13 cellular contexts compared by ENCODE assay signal in the genomic region with DNA sequence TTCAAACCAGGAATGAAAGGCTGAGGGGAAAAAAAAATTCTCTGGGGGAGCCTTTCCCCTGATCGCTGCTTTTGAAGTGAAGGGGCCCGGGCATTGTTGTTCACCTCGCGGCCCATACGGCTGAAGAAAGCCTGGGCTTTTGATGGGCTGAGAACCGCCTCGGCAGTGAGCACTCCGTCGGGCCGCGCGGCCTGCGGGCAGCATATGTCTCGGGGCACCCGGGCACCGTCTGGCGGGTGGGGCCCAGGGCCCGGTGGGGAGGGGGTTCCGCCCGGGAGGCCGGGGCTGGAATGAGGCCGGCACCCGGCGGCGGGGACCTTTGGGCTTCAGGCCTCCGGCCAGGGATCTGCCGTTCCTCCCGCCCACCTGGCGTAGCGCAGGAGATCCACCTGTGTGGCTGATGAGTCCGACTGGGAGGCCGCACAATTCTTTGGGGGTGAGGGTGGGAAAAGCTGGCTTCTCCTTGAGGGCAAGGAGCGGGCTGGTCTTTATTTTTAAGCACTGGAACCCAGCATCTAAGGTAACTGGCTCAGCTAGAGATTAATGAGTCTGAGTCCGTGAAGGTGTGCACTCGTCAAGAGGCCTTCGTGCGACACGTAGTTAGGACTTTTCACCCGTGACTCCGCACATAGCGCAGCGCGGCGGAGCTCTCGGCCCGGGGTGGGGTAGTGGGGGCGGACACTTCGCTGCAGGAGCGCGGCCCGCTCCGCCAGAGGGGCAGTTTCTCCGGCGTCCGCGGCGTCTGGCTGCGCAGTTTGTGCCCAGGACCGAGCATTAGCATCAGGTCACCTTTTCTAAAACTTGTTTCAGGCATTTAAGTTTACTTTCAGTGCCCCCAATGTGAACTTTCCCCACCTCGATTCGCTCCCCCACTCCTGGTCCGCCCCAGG. TPM values are rescaled to one million over a fixed set of nuclear protein-coding genes. Genes with fewer than 3 reads are reported as not detected.
A peak's percentile ranks its signal among the peaks of the same experiment; 100 is the strongest.
DNase-seq lines count a peak whose midpoint lies in the region; ATAC-seq and TF ChIP-seq lines count a peak whose summit lies in the region.
"Had no signal": no experiment of that assay in that cellular context is flagged by ENCODE, and none has a peak within 500 bp of the region (broad histone marks: within the 10 kb centered on the region; RNA-seq: fewer than 3 reads in every experiment).

No MANE protein-coding gene starts in this region.

- ATAC-seq in GM23338, result peak; percentile 37

- no peak for TF ChIP-seq CTCF in GM23338 (conservative IDR thresholded peaks at IDR 0.05; ENCODE audit: low read depth in 2 of 2)

- no peaks in the 10 kb centered on the region for H3K36me3 ChIP-seq in GM23338 (ENCODE audit: insufficient read depth)

- peaks cover 12% of the 10 kb centered on the region for H4K20me1 ChIP-seq in GM23338 (replicated peaks; ENCODE audit: insufficient read depth)

- peak overlapping the region; percentile 93 for H3K4me2 ChIP-seq in GM23338

- H2AFZ ChIP-seq in GM23338, result no peak overlapping the region

- H3K4me1 Mint-ChIP-seq in GM23338, result peaks cover 42% of the 10 kb centered on the region

- H3K9me2 ChIP-seq in GM23338 (ENCODE audit: insufficient read depth), result no peaks in the 10 kb centered on the region

- no peak overlapping the region for H3K27ac ChIP-seq in GM23338 (ENCODE audit: low read depth)

- no peaks in the 10 kb centered on the region for H3K9me3 Mint-ChIP-seq in GM23338

- H3K4me3 ChIP-seq in GM23338, result peak overlapping the region; percentile 52
- H3K4me3 ChIP-seq in iPS-18c (ENCODE audit: insufficient read depth, low read depth, low read length), result peak overlapping the region; percentile 41; the same call in 1 of the 2 replicates

- no peaks in the 10 kb centered on the region for H3K9me3 ChIP-seq in iPS-18c (ENCODE audit: control insufficient read depth, insufficient read depth, low read length)

- peak overlapping the region; percentile 62 for H3K4me3 Mint-ChIP-seq in GM23338

- no peak overlapping the region for H3K27ac Mint-ChIP-seq in GM23338

- H3K27me3 Mint-ChIP-seq in GM23338 (ENCODE audit: insufficient read depth, low read depth, poor library complexity), result peaks cover 89% of the 10 kb centered on the region

- peaks cover 100% of the 10 kb centered on the region for H3K27me3 ChIP-seq in GM23338 (ENCODE audit: insufficient read depth)

- peaks cover 57% of the 10 kb centered on the region for H3K4me1 ChIP-seq in GM23338 (ENCODE audit: insufficient read depth)

- DNase-seq in GM23338 (ENCODE audit: low spot score) (peak; percentile 57), NCI-H2196 treated with DMSO at 0.1 percent for 48 hours (lab: John Stamatoyannopoulos, UW; ENCODE audit: unreplicated experiment) (peak; percentile 37), retina (peak; percentile 72), germinal center (ENCODE audit: low spot score) (no peak), G401 (ENCODE audit: low spot score) (no peak), OCI-M1 (lab: John Stamatoyannopoulos, UW) (no peak), anterior cingulate cortex (lab: John Stamatoyannopoulos, UW) (no peak)
- DNase-seq: activated CD8-positive, alpha-beta memory T cell treated with anti-CD3 and anti-CD28 coated beads, Interleukin-2, amount 50 U/mL, for 48 hours; amygdala; NK-92 treated with Interleukin-12 subunit alpha and Interleukin-12 subunit beta, amount 100 ng/mL, for 24 hours had no signal

- H3K79me2 ChIP-seq in GM23338 (replicated peaks; ENCODE audit: insufficient read depth), result no peaks in the 10 kb centered on the region

- in situ Hi-C loops in G401 (cut with HindIII; ENCODE audit: low sequenced_read_pairs), result no loop called here

- H3K36me3 Mint-ChIP-seq in GM23338 (ENCODE audit: low read depth), result no peaks in the 10 kb centered on the region

- H3F3A ChIP-seq in GM23338 (replicated peaks; ENCODE audit: low read depth), result peaks cover 6% of the 10 kb centered on the region

TF ChIP-seq in GM23338, 12 proteins besides CTCF, POLR2A, EP300 and RAD21:
- TF ChIP-seq POLR2AphosphoS5 (IDR thresholded peaks at IDR 0.05; ENCODE audit: low read depth) (no peak), EZH2 (IDR thresholded peaks at IDR 0.05; ENCODE audit: low read depth, unreplicated experiment) (peak; percentile 75), CREB1 (CRISPR knock-in tag; IDR thresholded peaks at IDR 0.05; ENCODE audit: low read depth) (no peak), STAT1 (IDR thresholded peaks at IDR 0.05; ENCODE audit: unreplicated experiment) (no peak)
- TF ChIP-seq, protein P1, sequence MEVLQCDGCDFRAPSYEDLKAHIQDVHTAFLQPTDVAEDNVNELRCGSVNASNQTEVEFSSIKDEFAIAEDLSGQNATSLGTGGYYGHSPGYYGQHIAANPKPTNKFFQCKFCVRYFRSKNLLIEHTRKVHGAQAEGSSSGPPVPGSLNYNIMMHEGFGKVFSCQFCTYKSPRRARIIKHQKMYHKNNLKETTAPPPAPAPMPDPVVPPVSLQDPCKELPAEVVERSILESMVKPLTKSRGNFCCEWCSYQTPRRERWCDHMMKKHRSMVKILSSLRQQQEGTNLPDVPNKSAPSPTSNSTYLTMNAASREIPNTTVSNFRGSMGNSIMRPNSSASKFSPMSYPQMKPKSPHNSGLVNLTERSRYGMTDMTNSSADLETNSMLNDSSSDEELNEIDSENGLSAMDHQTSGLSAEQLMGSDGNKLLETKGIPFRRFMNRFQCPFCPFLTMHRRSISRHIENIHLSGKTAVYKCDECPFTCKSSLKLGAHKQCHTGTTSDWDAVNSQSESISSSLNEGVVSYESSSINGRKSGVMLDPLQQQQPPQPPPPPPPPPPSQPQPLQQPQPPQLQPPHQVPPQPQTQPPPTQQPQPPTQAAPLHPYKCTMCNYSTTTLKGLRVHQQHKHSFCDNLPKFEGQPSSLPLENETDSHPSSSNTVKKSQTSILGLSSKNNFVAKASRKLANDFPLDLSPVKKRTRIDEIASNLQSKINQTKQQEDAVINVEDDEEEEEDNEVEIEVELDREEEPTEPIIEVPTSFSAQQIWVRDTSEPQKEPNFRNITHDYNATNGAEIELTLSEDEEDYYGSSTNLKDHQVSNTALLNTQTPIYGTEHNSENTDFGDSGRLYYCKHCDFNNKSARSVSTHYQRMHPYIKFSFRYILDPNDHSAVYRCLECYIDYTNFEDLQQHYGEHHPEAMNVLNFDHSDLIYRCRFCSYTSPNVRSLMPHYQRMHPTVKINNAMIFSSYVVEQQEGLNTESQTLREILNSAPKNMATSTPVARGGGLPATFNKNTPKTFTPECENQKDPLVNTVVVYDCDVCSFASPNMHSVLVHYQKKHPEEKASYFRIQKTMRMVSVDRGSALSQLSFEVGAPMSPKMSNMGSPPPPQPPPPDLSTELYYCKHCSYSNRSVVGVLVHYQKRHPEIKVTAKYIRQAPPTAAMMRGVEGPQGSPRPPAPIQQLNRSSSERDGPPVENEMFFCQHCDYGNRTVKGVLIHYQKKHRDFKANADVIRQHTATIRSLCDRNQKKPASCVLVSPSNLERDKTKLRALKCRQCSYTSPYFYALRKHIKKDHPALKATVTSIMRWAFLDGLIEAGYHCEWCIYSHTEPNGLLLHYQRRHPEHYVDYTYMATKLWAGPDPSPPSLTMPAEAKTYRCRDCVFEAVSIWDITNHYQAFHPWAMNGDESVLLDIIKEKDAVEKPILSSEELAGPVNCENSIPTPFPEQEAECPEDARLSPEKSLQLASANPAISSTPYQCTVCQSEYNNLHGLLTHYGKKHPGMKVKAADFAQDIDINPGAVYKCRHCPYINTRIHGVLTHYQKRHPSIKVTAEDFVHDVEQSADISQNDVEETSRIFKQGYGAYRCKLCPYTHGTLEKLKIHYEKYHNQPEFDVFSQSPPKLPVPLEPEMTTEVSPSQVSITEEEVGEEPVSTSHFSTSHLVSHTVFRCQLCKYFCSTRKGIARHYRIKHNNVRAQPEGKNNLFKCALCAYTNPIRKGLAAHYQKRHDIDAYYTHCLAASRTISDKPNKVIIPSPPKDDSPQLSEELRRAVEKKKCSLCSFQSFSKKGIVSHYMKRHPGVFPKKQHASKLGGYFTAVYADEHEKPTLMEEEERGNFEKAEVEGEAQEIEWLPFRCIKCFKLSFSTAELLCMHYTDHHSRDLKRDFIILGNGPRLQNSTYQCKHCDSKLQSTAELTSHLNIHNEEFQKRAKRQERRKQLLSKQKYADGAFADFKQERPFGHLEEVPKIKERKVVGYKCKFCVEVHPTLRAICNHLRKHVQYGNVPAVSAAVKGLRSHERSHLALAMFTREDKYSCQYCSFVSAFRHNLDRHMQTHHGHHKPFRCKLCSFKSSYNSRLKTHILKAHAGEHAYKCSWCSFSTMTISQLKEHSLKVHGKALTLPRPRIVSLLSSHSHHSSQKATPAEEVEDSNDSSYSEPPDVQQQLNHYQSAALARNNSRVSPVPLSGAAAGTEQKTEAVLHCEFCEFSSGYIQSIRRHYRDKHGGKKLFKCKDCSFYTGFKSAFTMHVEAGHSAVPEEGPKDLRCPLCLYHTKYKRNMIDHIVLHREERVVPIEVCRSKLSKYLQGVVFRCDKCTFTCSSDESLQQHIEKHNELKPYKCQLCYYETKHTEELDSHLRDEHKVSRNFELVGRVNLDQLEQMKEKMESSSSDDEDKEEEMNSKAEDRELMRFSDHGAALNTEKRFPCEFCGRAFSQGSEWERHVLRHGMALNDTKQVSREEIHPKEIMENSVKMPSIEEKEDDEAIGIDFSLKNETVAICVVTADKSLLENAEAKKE (CRISPR knock-in tag; IDR thresholded peaks at IDR 0.05), result no peak

RNA-seq across cellular contexts. Expression of a gene that starts 10.6 kb away (rescaled TPM):
- total RNA-seq in GM23338 (2014; rRNA removed; shearing (Covaris generic)), result 1.8 TPM in 1 of 2 replicates, not detected in the other
- 0.12 TPM in 1 of 2 replicates, not detected in the other for polyA plus RNA-seq in GM23338 (2016; fragmentation: Nextera tagmentation; extraction: Ambion mirVana)
- not detected in 2 replicates for total RNA-seq in G401 (2014; rRNA removed; shearing (Covaris generic))
- total RNA-seq: LHCN-M2, mesenteric fat pad had no signal

RNA-seq across cellular contexts. Expression of a gene that starts 11.0 kb away (rescaled TPM):
- not detected in 2 replicates for total RNA-seq in GM23338 (2014; rRNA removed; shearing (Covaris generic))
- polyA plus RNA-seq in GM23338 (2016; fragmentation: Nextera tagmentation; extraction: Ambion mirVana), result 0.31 and 0.37 TPM in 2 replicates
- total RNA-seq in G401 (2014; rRNA removed; shearing (Covaris generic)), result not detected in 2 replicates
- total RNA-seq: LHCN-M2, mesenteric fat pad had no signal

Comparison
In these comparisons a context has a peak if more than half of its experiments do, and no peak if none do; other contexts are left out.
1. DNase-seq: peak in GM23338 (single experiment), NCI-H2196 treated with DMSO at 0.1 percent for 48 hours (single experiment) and retina (single experiment); none in germinal center (single experiment), G401 (single experiment), OCI-M1 (single experiment) and anterior cingulate cortex (0 of 58).